1 cellular context compared by ENCODE assay signal in the genomic region with DNA sequence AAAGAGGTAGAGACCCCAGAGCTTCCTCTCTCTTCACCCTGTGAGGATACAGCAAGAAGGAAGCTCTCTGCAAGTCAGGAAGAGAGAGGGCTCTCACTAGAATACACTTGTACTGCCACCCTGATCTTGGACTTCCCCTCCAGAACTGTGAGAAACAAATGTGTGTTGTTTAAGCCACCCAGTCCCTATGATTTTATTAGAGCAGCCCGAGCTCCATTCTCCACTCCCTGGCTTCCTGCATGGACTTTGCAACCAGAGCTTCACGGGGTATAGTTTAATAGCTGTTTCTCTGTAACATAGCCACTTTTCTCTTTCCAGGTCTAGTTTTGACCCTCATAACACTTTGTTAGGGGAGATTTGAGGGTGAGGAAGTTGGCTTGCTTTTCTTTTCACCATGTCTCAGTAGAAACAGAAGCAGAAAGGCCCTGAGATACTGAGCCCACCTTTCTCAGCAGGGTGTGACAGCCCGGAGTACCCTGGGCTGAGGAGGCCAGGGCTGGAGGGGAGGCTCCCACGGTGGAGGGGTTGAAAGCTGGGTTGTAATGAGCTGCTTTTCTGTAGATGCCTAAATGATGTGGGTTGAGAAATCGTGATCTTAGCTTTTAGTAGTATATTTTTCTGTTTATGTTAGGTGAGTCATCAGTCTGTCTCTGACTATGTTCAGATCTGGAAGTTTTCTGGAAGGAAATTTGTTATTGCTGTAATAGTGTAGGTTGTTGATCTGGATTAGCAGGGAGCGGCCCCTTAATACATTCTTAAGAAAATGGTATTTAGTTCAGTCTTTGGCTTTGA.
TF ChIP-seq lines count a peak whose summit lies in the region.

No MANE protein-coding gene starts in this region.

TF ChIP-seq in HEK293, 187 proteins besides CTCF, POLR2A, EP300 and RAD21 (continued from another document):
- TF ChIP-seq, protein P1, sequence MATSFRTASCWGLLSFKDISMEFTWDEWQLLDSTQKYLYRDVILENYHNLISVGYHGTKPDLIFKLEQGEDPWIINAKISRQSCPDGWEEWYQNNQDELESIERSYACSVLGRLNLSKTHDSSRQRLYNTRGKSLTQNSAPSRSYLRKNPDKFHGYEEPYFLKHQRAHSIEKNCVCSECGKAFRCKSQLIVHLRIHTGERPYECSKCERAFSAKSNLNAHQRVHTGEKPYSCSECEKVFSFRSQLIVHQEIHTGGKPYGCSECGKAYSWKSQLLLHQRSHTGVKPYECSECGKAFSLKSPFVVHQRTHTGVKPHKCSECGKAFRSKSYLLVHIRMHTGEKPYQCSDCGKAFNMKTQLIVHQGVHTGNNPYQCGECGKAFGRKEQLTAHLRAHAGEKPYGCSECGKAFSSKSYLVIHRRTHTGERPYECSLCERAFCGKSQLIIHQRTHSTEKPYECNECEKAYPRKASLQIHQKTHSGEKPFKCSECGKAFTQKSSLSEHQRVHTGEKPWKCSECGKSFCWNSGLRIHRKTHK (tag by site-specific recombination; IDR thresholded peaks at IDR 0.05): no peak
- TF ChIP-seq ZBTB1 (tag by site-specific recombination; IDR thresholded peaks at IDR 0.05): no peak
- TF ChIP-seq ZNF211 (tag by site-specific recombination; IDR thresholded peaks at IDR 0.05; ENCODE audit: low read depth): no peak
- TF ChIP-seq PRDM6 (tag by site-specific recombination; IDR thresholded peaks at IDR 0.05): peak; percentile 17; the same call in 1 of the 2 replicates
- TF ChIP-seq ZNF600 (tag by site-specific recombination; IDR thresholded peaks at IDR 0.05): 0 out of 2 replicates have a peak, but pooled peaks have one; percentile 38
